In the genomic region with DNA sequence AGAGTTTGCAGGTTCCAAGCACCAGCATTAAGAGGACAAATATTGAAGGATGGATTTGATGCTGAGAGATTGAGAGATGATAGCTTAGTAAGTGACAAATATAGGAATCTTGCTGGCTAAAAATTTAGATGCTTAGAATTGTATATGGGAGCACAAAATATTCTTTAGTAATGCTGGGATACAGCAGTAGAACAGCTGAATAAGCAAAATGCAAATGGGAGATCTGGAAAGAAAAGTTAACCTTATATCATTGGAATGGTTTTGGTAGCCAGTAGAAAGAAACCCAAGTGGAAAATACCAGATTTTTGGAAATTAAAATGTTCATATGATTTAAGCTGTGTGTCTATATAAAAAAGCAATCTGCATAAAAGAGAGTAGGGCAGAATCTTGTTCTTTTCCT, we compare ENCODE assay signal across 22 cellular contexts.
"Had no signal": no experiment of that assay in that cellular context is flagged by ENCODE, and none has a peak within 500 bp of the region (broad histone marks: within the 10 kb centered on the region; RNA-seq: fewer than 3 reads in every experiment).

No MANE protein-coding gene starts in this region.

- H3K9me3 ChIP-seq: SK-N-SH had no signal

- H3K27ac ChIP-seq: HL-60, KMS-11 had no signal

- FAIRE-seq: HTR-8/SVneo, RCC 7860 had no signal

- DNase-seq: Kasumi-1, MM.1S, NCI-H1092 treated with DMSO at 0.1 percent for 48 hours, NCI-H1436, NCI-H187, NCI-H2029, NCI-H2081 treated with DMSO at 0.1 percent for 48 hours, NCI-H2171, NCI-H226, NCI-H446, NCI-H510A, NCI-H69, NCI-H774, RPMI8226, SHP77, SK-N-SH, SW 1271, T-cell had no signal

- ATAC-seq: T-cell had no signal
